Comparison of ENCODE assay signal across 11 cellular contexts in genomic region chr14:53509227-53509822, GRCh38.
DNase-seq lines count a peak whose midpoint lies in the region; ATAC-seq and TF ChIP-seq lines count a peak whose summit lies in the region.
"Had no signal": no experiment of that assay in that cellular context is flagged by ENCODE, and none has a peak within 500 bp of the region (broad histone marks: within the 10 kb centered on the region; RNA-seq: fewer than 3 reads in every experiment).

No MANE protein-coding gene starts in this region.

- peak; percentile 96 for ATAC-seq in sciatic nerve
- ATAC-seq in GM18511 (IDR thresholded peaks at IDR 0.05; ENCODE audit: unreplicated experiment), result no peak
- no peak for ATAC-seq in HG03175 (IDR thresholded peaks at IDR 0.05; ENCODE audit: unreplicated experiment)

- peak overlapping the region; percentile 61 for H3K27ac ChIP-seq in left ventricle myocardium inferior (replicated peaks)

- peak; percentile 98 for DNase-seq in DMS79 treated with DMSO at 0.1 percent for 48 hours (lab: John Stamatoyannopoulos, UW)
- DNase-seq in adipocyte (ENCODE audit: low read depth), result peak; percentile 75
- DNase-seq in left ventricle myocardium inferior, result peak; percentile 64
- peak; percentile 60 for DNase-seq in sciatic nerve (ENCODE audit: low spot score)
- DNase-seq in GOT3 (lab: John Stamatoyannopoulos, UW), result no peak
- no peak for DNase-seq in activated CD4-positive, alpha-beta T cell treated with anti-CD3 and anti-CD28 coated beads for 48 hours
- DNase-seq: activated naive CD4-positive, alpha-beta T cell treated with anti-CD3 and anti-CD28 coated beads for 36 hours; CD4-positive, CD25-positive, alpha-beta regulatory T cell; NK-92 treated with Interleukin-12 subunit alpha and Interleukin-12 subunit beta, amount 100 ng/mL, for 24 hours had no signal

- H3K27me3 ChIP-seq in adipocyte (replicated peaks; ENCODE audit: control insufficient read depth, insufficient read depth, low read length) (no peaks in the 10 kb centered on the region), left ventricle myocardium inferior (ENCODE audit: low read depth) (no peaks in the 10 kb centered on the region)

- no peak for TF ChIP-seq CTCF in left ventricle myocardium inferior (IDR thresholded peaks at IDR 0.05; ENCODE audit: borderline replicate concordance)

- H3K9ac ChIP-seq in adipocyte (ENCODE audit: low read length), result peak overlapping the region; percentile 57

- no peak overlapping the region for H3K4me3 ChIP-seq in adipocyte (ENCODE audit: low read length)
- no peak overlapping the region for H3K4me3 ChIP-seq in left ventricle myocardium inferior

- intact Hi-C loops in left ventricle myocardium inferior (cut with micrococcal nuclease), result no loop called here
- intact Hi-C loops in sciatic nerve (cut with DNase I), result no loop called here

- no peaks in the 10 kb centered on the region for H3K9me3 ChIP-seq in adipocyte (ENCODE audit: control insufficient read depth, low read length)
- peaks cover 7% of the 10 kb centered on the region for H3K9me3 ChIP-seq in left ventricle myocardium inferior (replicated peaks)

- no peaks in the 10 kb centered on the region for H3K36me3 ChIP-seq in adipocyte (ENCODE audit: control insufficient read depth, insufficient read depth, low read length, severe bottlenecking)
- no peaks in the 10 kb centered on the region for H3K36me3 ChIP-seq in left ventricle myocardium inferior

- peaks cover 15% of the 10 kb centered on the region for H3K4me1 ChIP-seq in adipocyte (ENCODE audit: control insufficient read depth, insufficient read depth, low read length)
- no peaks in the 10 kb centered on the region for H3K4me1 ChIP-seq in left ventricle myocardium inferior

Comparison
In these comparisons a context has a peak if more than half of its experiments do, and no peak if none do; other contexts are left out.
1. DNase-seq: peak in DMS79 treated with DMSO at 0.1 percent for 48 hours (single experiment), adipocyte (single experiment), left ventricle myocardium inferior (single experiment) and sciatic nerve (single experiment); none in GOT3 (single experiment) and activated CD4-positive, alpha-beta T cell treated with anti-CD3 and anti-CD28 coated beads for 48 hours (single experiment).